ENCODE assay signal across 11 cellular contexts in the genomic region with DNA sequence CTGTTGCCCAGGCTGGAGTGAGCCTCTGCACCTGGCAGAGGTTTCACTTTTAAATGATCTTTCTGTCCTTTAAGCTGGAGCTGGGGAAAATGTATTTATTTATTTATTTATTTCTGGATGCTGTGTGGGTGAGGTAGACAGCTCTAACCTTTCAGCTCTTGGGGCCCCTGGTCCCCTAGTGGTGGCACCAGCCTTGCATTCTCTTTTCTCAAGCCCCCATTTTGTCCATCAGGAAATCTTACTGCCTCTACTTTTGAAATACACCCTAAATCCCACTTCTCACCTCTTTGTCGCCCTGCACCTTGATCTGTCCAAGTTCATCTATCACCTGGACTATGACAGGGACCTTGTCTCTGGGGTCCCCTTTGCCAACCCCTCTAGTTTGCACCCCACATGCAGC. TPM values are rescaled to one million over a fixed set of nuclear protein-coding genes. Genes with fewer than 3 reads are reported as not detected.
A peak's percentile ranks its signal among the peaks of the same experiment; 100 is the strongest.
DNase-seq lines count a peak whose midpoint lies in the region; ATAC-seq, FAIRE-seq and TF ChIP-seq lines count a peak whose summit lies in the region.
"Had no signal": no experiment of that assay in that cellular context is flagged by ENCODE, and none has a peak within 500 bp of the region (broad histone marks: within the 10 kb centered on the region; RNA-seq: fewer than 3 reads in every experiment).

No MANE protein-coding gene starts in this region.

- H3K9me3 Mint-ChIP-seq in Calu3 (ENCODE audit: low read depth, unreplicated experiment) = no peaks in the 10 kb centered on the region

- TF ChIP-seq POLR2A in A549 (IDR thresholded peaks at IDR 0.05; ENCODE audit: low read length) = no peak

- H3K4me2 ChIP-seq in A549 = 0 out of 3 replicates have a peak overlapping the region, but pooled peaks have one; percentile 3

- WGBS in A549 (ENCODE audit: missing lambda C conversion rate) = 96% methylated on average over 1 of the region's 1 CpG

- H3K27ac Mint-ChIP-seq in Calu3 (ENCODE audit: unreplicated experiment) = peak overlapping the region; percentile 28

- H3K27ac ChIP-seq in A549 (peak overlapping the region in 1 of 2 experiments; percentile 86; a peak in 3 of 6 replicates), left lung (peak overlapping the region in 1 of 2 donors; percentile 99)
- H3K27ac ChIP-seq: thyroid gland, VCaP had no signal

- H3K27me3 ChIP-seq in left lung = no peaks in the 10 kb centered on the region
- H3K27me3 ChIP-seq: thyroid gland had no signal

- ATAC-seq in A549 = no peak
- ATAC-seq in left lung = no peak
- no peak for ATAC-seq in HG03354 (IDR thresholded peaks at IDR 0.05; ENCODE audit: poor library complexity, severe bottlenecking, unreplicated experiment)

- POLR2A ChIA-PET in A549 (lab: Yijun Ruan, JAX) = interaction anchor here (0.6 to 4.5 kb wide), 3 partner anchors 9 to 73 kb away, joined by 3 to 96 read pairs (median 51); partner anchors contain the start of genes DMAC2 and TGFB1

- H3K27me3 Mint-ChIP-seq in Calu3 (ENCODE audit: unreplicated experiment) = no peaks in the 10 kb centered on the region

- CTCF ChIA-PET in A549 (lab: Yijun Ruan, JAX) = interaction anchor here (0.7 to 13.8 kb wide), 11 partner anchors 11 to 204 kb away, joined by 3 to 197 read pairs (median 11); partner anchors contain the start of genes CCDC97, DMAC2, TGFB1 and TMEM91
- CTCF ChIA-PET in Calu3 (lab: Charles Lee) = interaction anchor here (0.5 to 1.5 kb wide), 5 partner anchors 13 to 1839 kb away, joined by 3 to 5 read pairs (median 4); partner anchors contain the start of gene PSG4

- H3K9me3 ChIP-seq in A549 (no peaks in the 10 kb centered on the region), left lung (no peaks in the 10 kb centered on the region)
- H3K9me3 ChIP-seq: thyroid gland had no signal

- BruUV-seq in Calu3 (replicated peaks; lab: Mats Ljungman, UMichigan) = no TSS peak

- no peak for FAIRE-seq in A549 (lab: Jason Lieb, UNC)

- no peak for TF ChIP-seq EP300 in A549 (IDR thresholded peaks at IDR 0.05)

- TF ChIP-seq RAD21 in A549 (conservative IDR thresholded peaks at IDR 0.05 in 1 of 2, IDR thresholded peaks at IDR 0.05 in 1 of 2) = 0 out of 5 replicates have a peak, but pooled peaks of 1 of the 2 experiments have one; percentile 29

- TF ChIP-seq CTCF in A549 (IDR thresholded peaks at IDR 0.05) = peak; percentile 26; the same call in 2 of the 3 replicates
- TF ChIP-seq CTCF in Calu3 (IDR thresholded peaks at IDR 0.05; ENCODE audit: unreplicated experiment) = peak; percentile 41
- TF ChIP-seq CTCF in fibroblast of pulmonary artery (IDR thresholded peaks at IDR 0.05; ENCODE audit: low read length, missing control alignments) = peak; percentile 5
- no peak for TF ChIP-seq CTCF in left lung (IDR thresholded peaks at IDR 0.05)

- H3K4me3 ChIP-seq in A549 (no peak overlapping the region), fibroblast of pulmonary artery (replicated peaks; ENCODE audit: low read depth, low read length) (no peak overlapping the region), left lung (no peak overlapping the region)
- H3K4me3 ChIP-seq: thyroid gland had no signal

- peaks cover 34% of the 10 kb centered on the region for H3K4me1 Mint-ChIP-seq in Calu3 (ENCODE audit: low read depth, unreplicated experiment)

- intact Hi-C loops in Calu3 (cut with micrococcal nuclease; ENCODE audit: unreplicated experiment) (no loop called here), left lung (cut with DNase I) (no loop called here)

- peak overlapping the region; percentile 3 for H3K4me3 Mint-ChIP-seq in Calu3 (ENCODE audit: low read depth, unreplicated experiment)

- H3K36me3 ChIP-seq in left lung = no peaks in the 10 kb centered on the region
- H3K36me3 ChIP-seq: thyroid gland had no signal

- H3K4me1 ChIP-seq in A549 (peaks cover 51% of the 10 kb centered on the region), left lung (peaks cover 17 to 71% of the 10 kb centered on the region in 2 donors)

- H3K36me3 Mint-ChIP-seq in Calu3 (ENCODE audit: insufficient read depth, unreplicated experiment) = peaks cover 31% of the 10 kb centered on the region

- DNase-seq in A549 (ENCODE audit: low read depth in 1 of 2, low spot score in 1 of 2) = peak; percentile 70 to 78
- peak; percentile 35 for DNase-seq in Calu3
- DNase-seq in OCI-M1 (lab: John Stamatoyannopoulos, UW) = peak; percentile 55
- DNase-seq in fibroblast of pulmonary artery (ENCODE audit: low read depth) = no peak
- DNase-seq in left lung = no peak
- DNase-seq in NCI-H1694 (lab: John Stamatoyannopoulos, UW) = no peak
- no peak for DNase-seq in NCI-H187 (lab: John Stamatoyannopoulos, UW)
- DNase-seq: anterior cingulate cortex had no signal

TF ChIP-seq in A549, 52 proteins besides CTCF, POLR2A, EP300 and RAD21 (continues in another document):
- TF ChIP-seq BCL3 (IDR thresholded peaks at IDR 0.05) (no peak), TP53 (CRISPR knock-in tag; IDR thresholded peaks at IDR 0.05) (no peak), KDM5A (IDR thresholded peaks at IDR 0.05) (no peak), CHD2 (IDR thresholded peaks at IDR 0.05; ENCODE audit: low read length, partially characterized antibody) (no peak), GATA3 (IDR thresholded peaks at IDR 0.05; ENCODE audit: borderline replicate concordance) (no peak), FOSB (CRISPR knock-in tag; IDR thresholded peaks at IDR 0.05) (no peak), ZC3H11A (IDR thresholded peaks at IDR 0.05) (no peak), RCOR1 (IDR thresholded peaks at IDR 0.05; ENCODE audit: low read depth, low read length) (no peak), E2F6 (IDR thresholded peaks at IDR 0.05; ENCODE audit: borderline replicate concordance, low read depth) (no peak), RARB (CRISPR knock-in tag; IDR thresholded peaks at IDR 0.05) (no peak)
- TF ChIP-seq, protein P1, sequence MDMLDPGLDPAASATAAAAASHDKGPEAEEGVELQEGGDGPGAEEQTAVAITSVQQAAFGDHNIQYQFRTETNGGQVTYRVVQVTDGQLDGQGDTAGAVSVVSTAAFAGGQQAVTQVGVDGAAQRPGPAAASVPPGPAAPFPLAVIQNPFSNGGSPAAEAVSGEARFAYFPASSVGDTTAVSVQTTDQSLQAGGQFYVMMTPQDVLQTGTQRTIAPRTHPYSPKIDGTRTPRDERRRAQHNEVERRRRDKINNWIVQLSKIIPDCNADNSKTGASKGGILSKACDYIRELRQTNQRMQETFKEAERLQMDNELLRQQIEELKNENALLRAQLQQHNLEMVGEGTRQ (IDR thresholded peaks at IDR 0.05) = no peak

RNA-seq across cellular contexts. Expression of gene B9D2, which starts 2.1 kb away (rescaled TPM):
- polyA plus RNA-seq in A549 (2011; rRNA removed) (17.5 and 19.6 TPM in 2 replicates), A549 (2017; fragmentation: RNase III; extraction: RNeasy Plus Mini Kit Qiagen cat#74134 plus additional on column Dnase treatment) (22.5 to 26.1 TPM (median 24.4 TPM) in 3 replicates)
- 45.5 and 46.6 TPM in 2 replicates for polyA plus RNA-seq in A549 (2012; cell fraction: cytosol; rRNA removed)
- polyA plus RNA-seq in A549 (2012; cell fraction: nucleus; rRNA removed) = 36.9 and 40.6 TPM in 2 replicates
- polyA minus RNA-seq in A549 (2011; rRNA and poly(A)+ RNA removed) = 3.8 and 7.4 TPM in 2 replicates
- total RNA-seq in Calu3 (2022) (6.4 and 8.5 TPM in 2 replicates), left lung (1 to 10 TPM; 7.8 to 8.8 TPM)

RNA-seq across cellular contexts. Expression of gene TMEM91, which starts 10.2 kb away (rescaled TPM):
- 5.2 and 6.8 TPM in 2 replicates for polyA plus RNA-seq in A549 (2011; rRNA removed)
- polyA plus RNA-seq in A549 (2012; cell fraction: cytosol; rRNA removed) = 3.8 and 4.8 TPM in 2 replicates
- polyA plus RNA-seq in A549 (2012; cell fraction: nucleus; rRNA removed) = 42.0 and 58.0 TPM in 2 replicates
- polyA plus RNA-seq in A549 (2017; fragmentation: RNase III; extraction: RNeasy Plus Mini Kit Qiagen cat#74134 plus additional on column Dnase treatment) = 3.7 to 4.6 TPM (median 4.0 TPM) in 3 replicates
- 15.4 and 20.2 TPM in 2 replicates for polyA minus RNA-seq in A549 (2011; rRNA and poly(A)+ RNA removed)
- 3.9 and 5.0 TPM in 2 replicates for total RNA-seq in Calu3 (2022)
- 10 to 100 TPM; 10.1 to 14.3 TPM for total RNA-seq in left lung

RNA-seq across cellular contexts. Expression of gene TGFB1, which starts 12.4 kb away (rescaled TPM):
- 6.0 and 13.2 TPM in 2 replicates for polyA plus RNA-seq in A549 (2011; rRNA removed)
- 21.3 and 30.8 TPM in 2 replicates for polyA plus RNA-seq in A549 (2012; cell fraction: cytosol; rRNA removed)
- polyA plus RNA-seq in A549 (2012; cell fraction: nucleus; rRNA removed) = 70.8 and 74.9 TPM in 2 replicates
- 63.4 to 86.4 TPM (median 83.2 TPM) in 3 replicates for polyA plus RNA-seq in A549 (2017; fragmentation: RNase III; extraction: RNeasy Plus Mini Kit Qiagen cat#74134 plus additional on column Dnase treatment)
- 24.8 and 51.1 TPM in 2 replicates for polyA minus RNA-seq in A549 (2011; rRNA and poly(A)+ RNA removed)
- total RNA-seq in Calu3 (2022) = 39.2 and 42.0 TPM in 2 replicates
- 10 to 100 TPM; 73.1 to 98.0 TPM for total RNA-seq in left lung

RNA-seq across cellular contexts. Expression of gene EXOSC5, which starts 31.1 kb away (rescaled TPM):
- polyA plus RNA-seq in A549 (2011; rRNA removed) = 63.7 and 72.3 TPM in 2 replicates
- 177 and 195 TPM in 2 replicates for polyA plus RNA-seq in A549 (2012; cell fraction: cytosol; rRNA removed)
- 145 and 165 TPM in 2 replicates for polyA plus RNA-seq in A549 (2012; cell fraction: nucleus; rRNA removed)
- polyA plus RNA-seq in A549 (2017; fragmentation: RNase III; extraction: RNeasy Plus Mini Kit Qiagen cat#74134 plus additional on column Dnase treatment) = 99.0 to 109 TPM (median 103 TPM) in 3 replicates
- polyA minus RNA-seq in A549 (2011; rRNA and poly(A)+ RNA removed) = 17.8 and 26.2 TPM in 2 replicates
- total RNA-seq in Calu3 (2022) = 44.7 and 49.5 TPM in 2 replicates
- 10 to 100 TPM; 10.3 to 17.4 TPM for total RNA-seq in left lung

RNA-seq across cellular contexts. Expression of gene BCKDHA, which starts 31.5 kb away (rescaled TPM):
- polyA plus RNA-seq in A549 (2011; rRNA removed) = 42.9 and 43.9 TPM in 2 replicates
- polyA plus RNA-seq in A549 (2012; cell fraction: cytosol; rRNA removed) = 62.0 and 96.3 TPM in 2 replicates
- 96.2 and 124 TPM in 2 replicates for polyA plus RNA-seq in A549 (2012; cell fraction: nucleus; rRNA removed)
- polyA plus RNA-seq in A549 (2017; fragmentation: RNase III; extraction: RNeasy Plus Mini Kit Qiagen cat#74134 plus additional on column Dnase treatment) = 39.2 to 46.4 TPM (median 44.4 TPM) in 3 replicates
- polyA minus RNA-seq in A549 (2011; rRNA and poly(A)+ RNA removed) = 36.4 and 39.4 TPM in 2 replicates
- total RNA-seq in Calu3 (2022) = 19.8 and 25.2 TPM in 2 replicates
- total RNA-seq in left lung = 10 to 100 TPM; 12.1 to 17.8 TPM

Comparison
In these comparisons a context has a peak if more than half of its experiments do, and no peak if none do; other contexts are left out.
1. DNase-seq: peak in A549 (2 of 2), Calu3 (single experiment) and OCI-M1 (single experiment); none in fibroblast of pulmonary artery (single experiment), left lung (0 of 2), NCI-H1694 (single experiment) and NCI-H187 (0 of 2).
2. CTCF ChIP-seq: peak in A549 (single experiment), Calu3 (single experiment) and fibroblast of pulmonary artery (single experiment); none in left lung (0 of 2).